ENCODE assay signal across 31 cellular contexts in genomic region chr6:34020278-34020677, GRCh38.
"Had no signal": no experiment of that assay in that cellular context is flagged by ENCODE, and none has a peak within 500 bp of the region (broad histone marks: within the 10 kb centered on the region; RNA-seq: fewer than 3 reads in every experiment).

No MANE protein-coding gene starts in this region.

- H3K4me3 Mint-ChIP-seq: activated B cell treated with CpG ODN at 0.5 μM for 24 hours; activated CD8-positive, alpha-beta T cell treated with anti-CD3 and anti-CD28 coated beads for 36 hours; activated naive CD8-positive, alpha-beta T cell; activated T-cell treated with anti-CD3 and anti-CD28 coated beads, Interleukin-2, amount 50 U/mL, for 4 hours; activated T-helper 17 cell treated with anti-CD3 and anti-CD28 coated beads, Interleukin-2, amount 50 U/mL, for 72 hours; dendritic cell treated with granulocyte-macrophage colony-stimulating factor and Interleukin-4, amounts not matched to agents 40 ng/mL and 50 ng/mL, for 4 days; endodermal cell; T-helper 17 cell; T-helper 2 cell treated with Interferon-gamma antibody and Interleukin-4, amounts not matched to agents 5 μg/mL and 100 μg/mL, for 36 hours had no signal

- H3K4me1 Mint-ChIP-seq: activated B cell treated with CpG ODN at 0.5 μM for 24 hours; activated T-helper 17 cell treated with anti-CD3 and anti-CD28 coated beads, Interleukin-2, amount 50 U/mL, for 72 hours had no signal

- ATAC-seq: activated CD4-positive, CD25-positive, alpha-beta regulatory T cell treated with anti-CD3 and anti-CD28 coated beads, Interleukin-2, amount 50 U/mL, for 24 hours; activated CD8-positive, alpha-beta T cell treated with anti-CD3 and anti-CD28 coated beads for 36 hours; activated T-cell treated with anti-CD3 and anti-CD28 coated beads, Interleukin-2, amount 50 U/mL, for 4 hours; activated T-helper 17 cell treated with anti-CD3 and anti-CD28 coated beads, Interleukin-2, amount 50 U/mL, for 72 hours; body of pancreas; esophagus mucosa; T-helper 17 cell had no signal

- H3K9me3 ChIP-seq: body of pancreas, colonic mucosa had no signal

- DNase-seq: activated B cell treated with CpG ODN at 0.5 μM for 24 hours; activated CD4-positive, alpha-beta T cell treated with anti-CD3 and anti-CD28 coated beads for 48 hours; activated CD4-positive, alpha-beta T cell treated with anti-CD3 and anti-CD28 coated beads, Interleukin-2, amount 50 U/mL, for 1 hour; activated CD4-positive, alpha-beta T cell treated with anti-CD3 and anti-CD28 coated beads, Interleukin-2, amount 50 U/mL, for 48 hours; activated CD8-positive, alpha-beta memory T cell treated with anti-CD3 and anti-CD28 coated beads for 24 hours; activated CD8-positive, alpha-beta T cell treated with anti-CD3 and anti-CD28 coated beads for 36 hours; activated effector memory CD4-positive, alpha-beta T cell treated with Interleukin-2 at 50 U/mL for 16 hours; activated gamma-delta T cell treated with Interleukin-2 at 50 U/mL for 16 hours; activated naive CD4-positive, alpha-beta T cell treated with anti-CD3 and anti-CD28 coated beads, Interleukin-2, amount 50 U/mL, for 16 hours; activated naive CD4-positive, alpha-beta T cell treated with Interleukin-2 at 50 U/mL for 16 hours; activated T-cell treated with anti-CD3 and anti-CD28 coated beads, Interleukin-2, amount 50 U/mL, for 4 hours; amniotic stem cell; anterior cingulate cortex; body of pancreas; caudate nucleus; colonic mucosa; dorsolateral prefrontal cortex; effector memory CD4-positive, alpha-beta T cell; endodermal cell; foreskin fibroblast; SW 1271; T-helper 1 cell; T-helper 17 cell; T1000; WERI-Rb-1 had no signal

- H3K27me3 Mint-ChIP-seq: activated CD8-positive, alpha-beta T cell treated with anti-CD3 and anti-CD28 coated beads for 36 hours; activated naive CD8-positive, alpha-beta T cell had no signal

- H3K4me1 ChIP-seq: body of pancreas, colonic mucosa had no signal

- H3K27ac ChIP-seq: body of pancreas, colonic mucosa, dorsolateral prefrontal cortex, WERI-Rb-1 had no signal

- H3K9me3 Mint-ChIP-seq: activated CD8-positive, alpha-beta T cell treated with anti-CD3 and anti-CD28 coated beads for 36 hours; activated T-cell treated with anti-CD3 and anti-CD28 coated beads, Interleukin-2, amount 50 U/mL, for 4 hours; activated T-helper 17 cell treated with anti-CD3 and anti-CD28 coated beads, Interleukin-2, amount 50 U/mL, for 72 hours; dendritic cell treated with granulocyte-macrophage colony-stimulating factor and Interleukin-4, amounts not matched to agents 40 ng/mL and 50 ng/mL, for 4 days; T-helper 2 cell treated with Interferon-gamma antibody and Interleukin-4, amounts not matched to agents 5 μg/mL and 100 μg/mL, for 36 hours had no signal

- H3K4me3 ChIP-seq: body of pancreas, colonic mucosa, dorsolateral prefrontal cortex had no signal

- H3K36me3 ChIP-seq: colonic mucosa had no signal

- H3K27me3 ChIP-seq: body of pancreas, colonic mucosa had no signal

- H3K36me3 Mint-ChIP-seq: activated naive CD8-positive, alpha-beta T cell had no signal

- H3K27ac Mint-ChIP-seq: activated B cell treated with CpG ODN at 0.5 μM for 24 hours; activated CD8-positive, alpha-beta T cell treated with anti-CD3 and anti-CD28 coated beads for 36 hours; activated naive CD8-positive, alpha-beta T cell; activated T-helper 17 cell treated with anti-CD3 and anti-CD28 coated beads, Interleukin-2, amount 50 U/mL, for 72 hours; dendritic cell treated with granulocyte-macrophage colony-stimulating factor and Interleukin-4, amounts not matched to agents 40 ng/mL and 50 ng/mL, for 4 days; endodermal cell; T-helper 17 cell; T-helper 2 cell treated with Interferon-gamma antibody and Interleukin-4, amounts not matched to agents 5 μg/mL and 100 μg/mL, for 36 hours had no signal
